In the genomic region with DNA sequence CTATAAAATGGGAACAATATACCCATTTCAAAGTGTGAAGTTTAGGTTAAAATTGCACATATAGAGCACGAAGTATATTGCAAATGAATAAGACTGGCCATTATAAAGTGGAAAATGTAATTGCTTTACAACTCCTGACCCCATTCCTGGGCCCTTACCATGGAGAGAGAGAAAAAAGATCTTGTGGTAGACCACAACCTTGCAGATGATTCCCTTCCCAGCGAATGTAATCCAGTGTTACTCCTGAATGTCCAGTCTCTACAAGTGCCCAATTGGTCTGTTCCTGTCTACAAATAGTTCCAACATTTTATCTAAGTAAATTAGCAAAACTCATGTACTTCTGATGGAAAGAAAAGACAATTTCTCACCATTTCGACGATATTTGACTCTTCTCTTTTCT, we compare ENCODE assay signal across 19 cellular contexts.
A peak's percentile ranks its signal among the peaks of the same experiment; 100 is the strongest.
DNase-seq lines count a peak whose midpoint lies in the region; ATAC-seq, FAIRE-seq and TF ChIP-seq lines count a peak whose summit lies in the region.
"Had no signal": no experiment of that assay in that cellular context is flagged by ENCODE, and none has a peak within 500 bp of the region (broad histone marks: within the 10 kb centered on the region; RNA-seq: fewer than 3 reads in every experiment).

No MANE protein-coding gene starts in this region.

- intact Hi-C loops in IMR-90 (cut with micrococcal nuclease) (no loop called here), upper lobe of right lung (cut with DNase I) (no loop called here)

- POLR2A ChIA-PET in IMR-90 (lab: Charles Lee; ENCODE audit: unreplicated experiment), result no interaction called here

- peak; percentile 83 for FAIRE-seq in astrocyte (lab: Jason Lieb, UNC)
- FAIRE-seq: A549, D721Med, G401.6, GM12891 had no signal

- H4K5ac ChIP-seq in IMR-90 (ENCODE audit: low read depth, low read length), result no peak overlapping the region

- H4K8ac ChIP-seq in IMR-90 (ENCODE audit: low read depth in 2 of 2, low read length in 2 of 2), result no peak overlapping the region

- DNase-seq in IMR-90, result no peak
- DNase-seq in astrocyte (ENCODE audit: low read depth), result peak; percentile 63
- DNase-seq in choroid plexus epithelial cell (ENCODE audit: low read depth), result peak; percentile 26
- peak; percentile 32 for DNase-seq in myocyte (ENCODE audit: low read depth)
- no peak for DNase-seq in NCI-H1417 treated with DMSO at 0.1 percent for 48 hours (lab: John Stamatoyannopoulos, UW)
- no peak for DNase-seq in stimulated activated CD4-positive, alpha-beta T cell treated with anti-CD3 and anti-CD28 coated beads, Interleukin-2, amount 100 ng/mL, for 48 hours
- no peak for DNase-seq in upper lobe of right lung
- DNase-seq: AML-193; Caco-2; CD4-positive, alpha-beta T cell; GM23248 had no signal

- H4K91ac ChIP-seq in IMR-90 (ENCODE audit: insufficient read depth, low read depth, low read length), result no peak overlapping the region

- no peak overlapping the region for H3K4me3 Mint-ChIP-seq in astrocyte (ENCODE audit: unreplicated experiment)
- H3K4me3 Mint-ChIP-seq: CD4-positive, alpha-beta T cell had no signal

- peaks cover 3% of the 10 kb centered on the region for H3K27me3 Mint-ChIP-seq in astrocyte (ENCODE audit: low read depth, unreplicated experiment)

- H2BK5ac ChIP-seq in IMR-90 (ENCODE audit: low read depth, low read length, poor library complexity, severe bottlenecking), result no peak overlapping the region

- H3K27me3 ChIP-seq in IMR-90 (ENCODE audit: control insufficient read depth, insufficient read depth, low read length) (no peaks in the 10 kb centered on the region), astrocyte (ENCODE audit: insufficient read depth, low read length) (no peaks in the 10 kb centered on the region), upper lobe of right lung (no peaks in the 10 kb centered on the region)

- H2AK5ac ChIP-seq in IMR-90 (ENCODE audit: low read depth, low read length), result no peak overlapping the region

- TF ChIP-seq CTCF in IMR-90 (conservative IDR thresholded peaks at IDR 0.05; ENCODE audit: low read depth, low read length) (no peak), astrocyte (IDR thresholded peaks at IDR 0.05; ENCODE audit: insufficient read depth, low read depth, low read length) (no peak), choroid plexus epithelial cell (conservative IDR thresholded peaks at IDR 0.05; ENCODE audit: low read depth, low read length) (no peak), upper lobe of right lung (IDR thresholded peaks at IDR 0.05) (no peak)

- 0 out of 2 replicates have a peak overlapping the region, but pooled peaks have one; percentile 14 for H2BK20ac ChIP-seq in IMR-90 (ENCODE audit: low read depth, low read length)

- no peak overlapping the region for H3K23ac ChIP-seq in IMR-90 (ENCODE audit: low read depth, low read length)

- H2BK15ac ChIP-seq in IMR-90 (ENCODE audit: low read depth, low read length), result no peak overlapping the region

- no peaks in the 10 kb centered on the region for H3K79me1 ChIP-seq in IMR-90 (ENCODE audit: low read depth in 1 of 2, low read length in 2 of 2)

- H3K27ac ChIP-seq in IMR-90 (ENCODE audit: insufficient read depth, low read length) (no peak overlapping the region), astrocyte (ENCODE audit: low read depth, low read length) (no peak overlapping the region), upper lobe of right lung (no peak overlapping the region)
- H3K27ac ChIP-seq: 22Rv1, C4-2B, GM23248, HL-60 had no signal

- no peak overlapping the region for H2BK120ac ChIP-seq in IMR-90 (ENCODE audit: low read depth, low read length)

- H3K9me3 Mint-ChIP-seq in astrocyte (ENCODE audit: unreplicated experiment), result peaks cover 2% of the 10 kb centered on the region
- H3K9me3 Mint-ChIP-seq: CD4-positive, alpha-beta T cell had no signal

- CTCF ChIA-PET in IMR-90 (lab: Yijun Ruan, JAX), result no interaction called here

- peaks cover 18% of the 10 kb centered on the region for H3K4me1 ChIP-seq in IMR-90 (ENCODE audit: control insufficient read depth, insufficient read depth, low read length)
- H3K4me1 ChIP-seq in astrocyte (ENCODE audit: insufficient read depth, low read length), result peaks cover 3% of the 10 kb centered on the region
- no peaks in the 10 kb centered on the region for H3K4me1 ChIP-seq in upper lobe of right lung
- H3K4me1 ChIP-seq: HAP-1 had no signal

- no peak overlapping the region for H2AFZ ChIP-seq in IMR-90 (replicated peaks; ENCODE audit: low read length, poor library complexity)
- H2AFZ ChIP-seq in astrocyte (ENCODE audit: low read depth, low read length), result no peak overlapping the region
- H2AFZ ChIP-seq: GM23248 had no signal

- H3K36me3 Mint-ChIP-seq in astrocyte (ENCODE audit: low read depth, unreplicated experiment), result no peaks in the 10 kb centered on the region

- no peak overlapping the region for H3K14ac ChIP-seq in IMR-90 (replicated peaks; ENCODE audit: low read depth, low read length)

- no peak overlapping the region for H3K4ac ChIP-seq in IMR-90 (ENCODE audit: low read depth, low read length)

- H3K4me1 Mint-ChIP-seq in astrocyte (ENCODE audit: low read depth, unreplicated experiment), result peaks cover 7% of the 10 kb centered on the region

- ATAC-seq in IMR-90 (ENCODE audit: low read depth) (no peak), upper lobe of right lung (no peak)
- ATAC-seq: A549 had no signal

- no peak overlapping the region for H3K9ac ChIP-seq in IMR-90 (ENCODE audit: low read depth, low read length)
- no peak overlapping the region for H3K9ac ChIP-seq in astrocyte (ENCODE audit: low read length)
- H3K9ac ChIP-seq: GM23248 had no signal

- H4K20me1 ChIP-seq in IMR-90 (ENCODE audit: insufficient read depth, low read length) (no peaks in the 10 kb centered on the region), astrocyte (ENCODE audit: insufficient read depth, low read length) (no peaks in the 10 kb centered on the region)

- dilution Hi-C loops in IMR-90 (cut with HindIII; ENCODE audit: low sequenced_read_pairs, unreplicated experiment), result no loop called here

- no peak overlapping the region for H3K18ac ChIP-seq in IMR-90 (ENCODE audit: low read depth, low read length)

- no TSS peak for BruUV-seq in IMR-90 (replicated peaks; lab: Mats Ljungman, UMichigan)

- no peak overlapping the region for H3K27ac Mint-ChIP-seq in astrocyte (ENCODE audit: unreplicated experiment)
- H3K27ac Mint-ChIP-seq: CD4-positive, alpha-beta T cell had no signal

- H3K9me1 ChIP-seq in IMR-90 (ENCODE audit: insufficient read depth, low read length), result no peaks in the 10 kb centered on the region

- in situ Hi-C loops in IMR-90 (cut with MboI; ENCODE audit: low sequenced_read_pairs), result no loop called here

- no peak for TF ChIP-seq RAD21 in IMR-90 (IDR thresholded peaks at IDR 0.05; ENCODE audit: low read length)

- TF ChIP-seq POLR2A in IMR-90 (IDR thresholded peaks at IDR 0.05; ENCODE audit: low read depth, low read length), result no peak

- no peak overlapping the region for H2AK9ac ChIP-seq in IMR-90 (replicated peaks; ENCODE audit: low read depth, low read length, poor library complexity)

- H3K79me2 ChIP-seq in astrocyte (ENCODE audit: insufficient read depth, low read length), result no peaks in the 10 kb centered on the region

- H3K36me3 ChIP-seq in IMR-90 (ENCODE audit: control insufficient read depth, insufficient read depth, low read length), result no peaks in the 10 kb centered on the region
- no peaks in the 10 kb centered on the region for H3K36me3 ChIP-seq in astrocyte (ENCODE audit: insufficient read depth, low read length)
- no peaks in the 10 kb centered on the region for H3K36me3 ChIP-seq in upper lobe of right lung
- H3K36me3 ChIP-seq: HAP-1 had no signal

- H3K4me3 ChIP-seq in IMR-90 (ENCODE audit: insufficient read depth, low read depth, low read length) (no peak overlapping the region), astrocyte (ENCODE audit: insufficient read depth, low read depth, low read length) (no peak overlapping the region), choroid plexus epithelial cell (ENCODE audit: low read depth, low read length) (no peak overlapping the region), upper lobe of right lung (no peak overlapping the region)
- H3K4me3 ChIP-seq: A549, GM23248, HAP-1 had no signal

- no peak overlapping the region for H3K4me2 ChIP-seq in IMR-90 (ENCODE audit: low read depth, low read length)
- H3K4me2 ChIP-seq in astrocyte (ENCODE audit: low read length), result no peak overlapping the region
- H3K4me2 ChIP-seq: A549 had no signal

- no CpG with 5 or more reads among the region's 4 CpGs for WGBS in IMR-90 (ENCODE audit: extremely low coverage in 2 of 2, insufficient read length in 1 of 2), 2 experiments

- H3K56ac ChIP-seq in IMR-90 (ENCODE audit: extremely low read depth, insufficient read depth, low read length), result no peak overlapping the region

- no peaks in the 10 kb centered on the region for H3K9me3 ChIP-seq in IMR-90 (ENCODE audit: control insufficient read depth, insufficient read depth, low read length)
- H3K9me3 ChIP-seq in astrocyte (ENCODE audit: insufficient read depth, low read depth, low read length), result no peaks in the 10 kb centered on the region
- no peaks in the 10 kb centered on the region for H3K9me3 ChIP-seq in upper lobe of right lung
- H3K9me3 ChIP-seq: A549, Caco-2, HAP-1 had no signal

TF ChIP-seq in IMR-90, 13 proteins besides CTCF, POLR2A, EP300 and RAD21 (continues in another document):
- TF ChIP-seq MXI1 (IDR thresholded peaks at IDR 0.05; ENCODE audit: borderline replicate concordance, low read depth, low read length) (no peak), FOS (IDR thresholded peaks at IDR 0.05; ENCODE audit: low read depth, low read length) (no peak), CHD1 (IDR thresholded peaks at IDR 0.05; ENCODE audit: low read depth, low read length) (no peak), BHLHE40 (IDR thresholded peaks at IDR 0.05; ENCODE audit: low read depth, low read length) (no peak), ELK1 (IDR thresholded peaks at IDR 0.05; ENCODE audit: borderline replicate concordance, low read depth, low read length) (no peak), MAZ (IDR thresholded peaks at IDR 0.05; ENCODE audit: borderline replicate concordance, low read depth, low read length) (no peak), USF2 (IDR thresholded peaks at IDR 0.05; ENCODE audit: low read depth, low read length) (no peak)

Comparison
In these comparisons a context has a peak if more than half of its experiments do, and no peak if none do; other contexts are left out.
1. DNase-seq: peak in astrocyte (single experiment), choroid plexus epithelial cell (single experiment) and myocyte (single experiment); none in IMR-90 (single experiment), NCI-H1417 treated with DMSO at 0.1 percent for 48 hours (single experiment), stimulated activated CD4-positive, alpha-beta T cell treated with anti-CD3 and anti-CD28 coated beads, Interleukin-2, amount 100 ng/mL, for 48 hours (0 of 2) and upper lobe of right lung (single experiment).